In genomic region chr6:30507849-30508843, GRCh38 we compare ENCODE assay signal across 1 cellular context.
TF ChIP-seq lines count a peak whose summit lies in the region.

No MANE protein-coding gene starts in this region.

TF ChIP-seq in GM23338, 12 proteins besides CTCF, POLR2A, EP300 and RAD21 (continued from another document):
- no peak for TF ChIP-seq REST (IDR thresholded peaks at IDR 0.05; ENCODE audit: unreplicated experiment)
- no peak for TF ChIP-seq NANOG (IDR thresholded peaks at IDR 0.05; ENCODE audit: borderline replicate concordance)
- no peak for TF ChIP-seq ZNF114 (CRISPR knock-in tag; IDR thresholded peaks at IDR 0.05)
- TF ChIP-seq EZH2phosphoT487 (IDR thresholded peaks at IDR 0.05; ENCODE audit: unreplicated experiment), result no peak
- no peak for TF ChIP-seq ZNF462 (CRISPR knock-in tag; IDR thresholded peaks at IDR 0.05)
- TF ChIP-seq JUNB (IDR thresholded peaks at IDR 0.05; ENCODE audit: unreplicated experiment), result no peak
- TF ChIP-seq CREB1 (CRISPR knock-in tag; IDR thresholded peaks at IDR 0.05; ENCODE audit: low read depth), result no peak
- TF ChIP-seq STAT1 (IDR thresholded peaks at IDR 0.05; ENCODE audit: unreplicated experiment), result no peak
- TF ChIP-seq POLR2AphosphoS5 (IDR thresholded peaks at IDR 0.05; ENCODE audit: low read depth), result no peak
